ENCODE assay signal across 11 cellular contexts in the genomic region with DNA sequence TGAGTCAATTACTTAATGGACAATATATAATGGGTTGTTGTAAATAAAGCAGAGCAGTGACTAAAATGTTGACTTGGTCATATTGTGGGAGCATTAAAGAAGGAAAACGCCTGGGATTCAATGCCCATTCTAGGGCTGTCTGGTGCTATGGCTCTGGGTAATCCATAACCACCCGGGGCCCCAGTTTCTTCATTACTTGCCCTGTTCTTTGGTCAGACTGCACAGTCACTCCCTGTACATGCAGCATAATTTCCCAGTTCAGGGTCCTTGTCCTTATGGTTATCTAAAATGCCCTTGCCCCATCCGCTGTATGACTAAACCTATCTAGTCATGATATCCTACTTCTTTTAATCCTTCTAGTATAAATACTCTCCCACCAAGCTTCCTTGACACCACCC. TPM values are rescaled to one million over a fixed set of nuclear protein-coding genes. Genes with fewer than 3 reads are reported as not detected.
DNase-seq lines count a peak whose midpoint lies in the region; ATAC-seq, FAIRE-seq and TF ChIP-seq lines count a peak whose summit lies in the region.
"Had no signal": no experiment of that assay in that cellular context is flagged by ENCODE, and none has a peak within 500 bp of the region (broad histone marks: within the 10 kb centered on the region; RNA-seq: fewer than 3 reads in every experiment).

No MANE protein-coding gene starts in this region.

- H3K4me3 ChIP-seq in effector memory CD4-positive, alpha-beta T cell (ENCODE audit: insufficient read depth, low read depth, low read length, poor library complexity, severe bottlenecking): no peak overlapping the region
- H3K4me3 ChIP-seq in thymus (ENCODE audit: low read length): no peak overlapping the region
- H3K4me3 ChIP-seq: tibial artery had no signal

- no peaks in the 10 kb centered on the region for H3K27me3 ChIP-seq in effector memory CD4-positive, alpha-beta T cell (replicated peaks; ENCODE audit: control insufficient read depth, insufficient read depth, low read length, poor library complexity, severe bottlenecking)
- H3K27me3 ChIP-seq in thymus (ENCODE audit: control insufficient read depth, insufficient read depth): no peaks in the 10 kb centered on the region
- H3K27me3 ChIP-seq: tibial artery had no signal

- peak; percentile 6 for ATAC-seq in activated CD8-positive, alpha-beta memory T cell treated with anti-CD3 and anti-CD28 coated beads, Interleukin-2, amount 10 ng/mL, durations not matched to agents 7 days and 5 days
- ATAC-seq in HG02588 (IDR thresholded peaks at IDR 0.05; ENCODE audit: unreplicated experiment) (no peak), WTC11 (no peak)

- DNase-seq in activated CD8-positive, alpha-beta memory T cell treated with anti-CD3 and anti-CD28 coated beads, Interleukin-2, amount 10 ng/mL, durations not matched to agents 7 days and 5 days: no peak
- DNase-seq in activated CD8-positive, alpha-beta memory T cell treated with anti-CD3 and anti-CD28 coated beads for 24 hours: no peak
- DNase-seq in OCI-M2 (lab: John Stamatoyannopoulos, UW; ENCODE audit: unreplicated experiment) (peak; percentile 58), WTC11 (ENCODE audit: low spot score) (no peak), GM19239 (ENCODE audit: insufficient read length, low spot score) (no peak)
- no peak for DNase-seq in effector memory CD4-positive, alpha-beta T cell
- DNase-seq: NCI-H2081, tibial artery had no signal

- no peak for TF ChIP-seq CTCF in WTC11 (IDR thresholded peaks at IDR 0.05)

- H3K4me1 Mint-ChIP-seq in activated CD8-positive, alpha-beta memory T cell treated with anti-CD3 and anti-CD28 coated beads, Interleukin-2, amount 10 ng/mL, durations not matched to agents 7 days and 5 days: peaks cover 56% of the 10 kb centered on the region
- peaks cover 7% of the 10 kb centered on the region for H3K4me1 Mint-ChIP-seq in WTC11

- H3K27ac Mint-ChIP-seq in activated CD8-positive, alpha-beta memory T cell treated with anti-CD3 and anti-CD28 coated beads, Interleukin-2, amount 10 ng/mL, durations not matched to agents 7 days and 5 days: peak overlapping the region; percentile 38
- no peak overlapping the region for H3K27ac Mint-ChIP-seq in WTC11

- H3K27me3 Mint-ChIP-seq in activated CD8-positive, alpha-beta memory T cell treated with anti-CD3 and anti-CD28 coated beads, Interleukin-2, amount 10 ng/mL, durations not matched to agents 7 days and 5 days: peaks cover 2% of the 10 kb centered on the region
- no peaks in the 10 kb centered on the region; the same call in 1 of the 2 replicates for H3K27me3 Mint-ChIP-seq in WTC11 (ENCODE audit: low read depth)

- H3K4me1 ChIP-seq in effector memory CD4-positive, alpha-beta T cell (ENCODE audit: control insufficient read depth, insufficient read depth, low read length, poor library complexity, severe bottlenecking): peaks cover 25% of the 10 kb centered on the region
- H3K4me1 ChIP-seq in thymus (ENCODE audit: control insufficient read depth, insufficient read depth, low read length): peaks cover 8% of the 10 kb centered on the region

- POLR2A ChIA-PET in WTC11 (lab: Charles Lee): no interaction called here

- 97% methylated on average over 3 of the region's 3 CpGs for WGBS in thymus

- no peak for FAIRE-seq in GM19239 (lab: Jason Lieb, UNC)

- H3K4me3 Mint-ChIP-seq in activated CD8-positive, alpha-beta memory T cell treated with anti-CD3 and anti-CD28 coated beads, Interleukin-2, amount 10 ng/mL, durations not matched to agents 7 days and 5 days: no peak overlapping the region
- H3K4me3 Mint-ChIP-seq in WTC11: no peak overlapping the region
- H3K4me3 Mint-ChIP-seq: brain had no signal

- peaks cover 5% of the 10 kb centered on the region for H3K36me3 Mint-ChIP-seq in activated CD8-positive, alpha-beta memory T cell treated with anti-CD3 and anti-CD28 coated beads, Interleukin-2, amount 10 ng/mL, durations not matched to agents 7 days and 5 days
- H3K36me3 Mint-ChIP-seq in WTC11: no peaks in the 10 kb centered on the region
- H3K36me3 Mint-ChIP-seq: brain had no signal

- no peaks in the 10 kb centered on the region for H3K9me3 ChIP-seq in effector memory CD4-positive, alpha-beta T cell (ENCODE audit: control insufficient read depth, low read length)
- H3K9me3 ChIP-seq in thymus (ENCODE audit: control insufficient read depth): no peaks in the 10 kb centered on the region
- H3K9me3 ChIP-seq: tibial artery had no signal

- H3K36me3 ChIP-seq in effector memory CD4-positive, alpha-beta T cell (ENCODE audit: control insufficient read depth, insufficient read depth, low read length): no peaks in the 10 kb centered on the region
- no peaks in the 10 kb centered on the region for H3K36me3 ChIP-seq in thymus (ENCODE audit: control insufficient read depth, insufficient read depth)
- H3K36me3 ChIP-seq: tibial artery had no signal

- CTCF ChIA-PET in activated CD8-positive, alpha-beta memory T cell treated with anti-CD3 and anti-CD28 coated beads, Interleukin-2, amount 10 ng/mL, durations not matched to agents 7 days and 5 days (lab: Charles Lee): interaction anchor here (1.1 to 4.1 kb wide), 5 partner anchors 10 to 28 kb away, joined by 4 to 30 read pairs (median 10); a partner anchor contains a TSS
- CTCF ChIA-PET in WTC11 (lab: Charles Lee): no interaction called here

- no peaks in the 10 kb centered on the region for H3K9me3 Mint-ChIP-seq in activated CD8-positive, alpha-beta memory T cell treated with anti-CD3 and anti-CD28 coated beads, Interleukin-2, amount 10 ng/mL, durations not matched to agents 7 days and 5 days (ENCODE audit: low read depth)
- peaks cover 5% of the 10 kb centered on the region; the same call in 1 of the 2 replicates for H3K9me3 Mint-ChIP-seq in WTC11

- peak overlapping the region; percentile 84 for H3K27ac ChIP-seq in effector memory CD4-positive, alpha-beta T cell (ENCODE audit: insufficient read depth, low read length, poor library complexity, severe bottlenecking)
- peak overlapping the region; percentile 60 for H3K27ac ChIP-seq in thymus (ENCODE audit: low read depth)
- H3K27ac ChIP-seq: tibial artery had no signal

TF ChIP-seq in WTC11, 78 proteins besides CTCF, POLR2A, EP300 and RAD21:
- TF ChIP-seq FOXK1 (CRISPR knock-in tag; IDR thresholded peaks at IDR 0.05) (no peak), ZNF138 (CRISPR knock-in tag; conservative IDR thresholded peaks at IDR 0.05) (no peak), MXD4 (CRISPR knock-in tag; IDR thresholded peaks at IDR 0.05; ENCODE audit: borderline replicate concordance) (no peak)

RNA-seq across cellular contexts. Expression of a gene that starts 27.5 kb away (rescaled TPM):
- 10 to 100 TPM; 47.3 to 52.0 TPM for total RNA-seq in activated CD8-positive, alpha-beta memory T cell treated with anti-CD3 and anti-CD28 coated beads, Interleukin-2, amount 10 ng/mL, durations not matched to agents 7 days and 5 days
- 15.9 TPM for polyA plus RNA-seq in thymus
- 4.9 to 5.7 TPM (median 5.5 TPM) in 3 replicates for total RNA-seq in WTC11 (2021)

RNA-seq across cellular contexts. Expression of a gene that starts 49.7 kb away (rescaled TPM):
- 100 to 1,000 TPM; 139 to 183 TPM for total RNA-seq in activated CD8-positive, alpha-beta memory T cell treated with anti-CD3 and anti-CD28 coated beads, Interleukin-2, amount 10 ng/mL, durations not matched to agents 7 days and 5 days
- 118 TPM for polyA plus RNA-seq in thymus
- 223 to 245 TPM (median 224 TPM) in 3 replicates for total RNA-seq in WTC11 (2021)
